In the genomic region with DNA sequence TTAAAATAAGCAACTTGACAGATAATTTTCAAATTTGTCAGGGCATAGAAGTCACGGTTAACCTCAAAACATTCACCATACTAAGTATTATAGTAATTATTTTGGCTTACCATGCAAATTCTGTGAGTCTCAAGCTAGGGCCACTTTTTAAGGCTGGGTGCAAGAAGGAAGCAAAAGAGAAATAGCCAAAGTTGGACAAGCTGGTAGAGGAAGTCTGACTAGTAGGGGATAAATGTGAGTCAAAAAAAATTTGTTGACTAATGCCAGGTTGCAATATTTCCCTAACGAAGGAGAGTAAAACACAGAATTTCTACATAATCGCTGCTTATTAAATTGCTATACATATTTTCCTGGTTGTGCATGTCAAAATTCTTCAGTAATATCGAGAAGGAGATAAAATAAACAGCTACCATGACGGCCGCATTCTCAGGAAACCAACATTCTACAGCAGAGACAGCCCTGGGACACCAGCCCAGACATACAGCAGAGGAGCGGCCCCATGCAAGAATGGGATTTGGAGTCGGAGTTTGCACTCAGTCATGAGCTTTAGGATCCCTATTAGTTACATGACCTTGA, we compare ENCODE assay signal across 34 cellular contexts.
DNase-seq lines count a peak whose midpoint lies in the region; TF ChIP-seq lines count a peak whose summit lies in the region.
"Had no signal": no experiment of that assay in that cellular context is flagged by ENCODE, and none has a peak within 500 bp of the region (broad histone marks: within the 10 kb centered on the region; RNA-seq: fewer than 3 reads in every experiment).

No MANE protein-coding gene starts in this region.

- H3K36me3 ChIP-seq in adipocyte (ENCODE audit: control insufficient read depth, insufficient read depth, low read length, severe bottlenecking) (no peaks in the 10 kb centered on the region), endodermal cell (ENCODE audit: control insufficient read depth, insufficient read depth, low read length) (no peaks in the 10 kb centered on the region)
- H3K36me3 ChIP-seq: gastrocnemius medialis, pancreas, suprapubic skin, upper lobe of right lung had no signal

- H3K4me3 ChIP-seq in adipocyte (ENCODE audit: low read length) (no peak overlapping the region), fibroblast of the aortic adventitia (ENCODE audit: low read depth, low read length) (no peak overlapping the region), endodermal cell (ENCODE audit: low read length) (no peak overlapping the region)
- H3K4me3 ChIP-seq: gastrocnemius medialis, lung, pancreas, suprapubic skin, upper lobe of right lung had no signal

- H3K27ac ChIP-seq in endodermal cell (ENCODE audit: low read depth, low read length): no peak overlapping the region
- H3K27ac ChIP-seq: gastrocnemius medialis, suprapubic skin, upper lobe of right lung had no signal

- no peaks in the 10 kb centered on the region for H3K27me3 Mint-ChIP-seq in endodermal cell (ENCODE audit: insufficient read depth)
- H3K27me3 Mint-ChIP-seq: activated T-cell treated with anti-CD3 and anti-CD28 coated beads, Interleukin-2, amount 50 U/mL, for 24 hours; CD4-positive, CD25-positive, alpha-beta regulatory T cell had no signal

- TF ChIP-seq CTCF in fibroblast of the aortic adventitia (IDR thresholded peaks at IDR 0.05; ENCODE audit: insufficient read depth, low read length) (no peak), endodermal cell (conservative IDR thresholded peaks at IDR 0.05) (no peak)

- H3K9me3 Mint-ChIP-seq in endodermal cell: no peaks in the 10 kb centered on the region
- H3K9me3 Mint-ChIP-seq: activated naive CD8-positive, alpha-beta T cell treated with anti-CD3 and anti-CD28 coated beads for 36 hours; activated T-cell treated with anti-CD3 and anti-CD28 coated beads, Interleukin-2, amount 50 U/mL, for 24 hours; CD4-positive, CD25-positive, alpha-beta regulatory T cell; nephron progenitor cell had no signal

- DNase-seq in SIG-M5 treated with dmso at 0.1 percent for 504 hours (lab: John Stamatoyannopoulos, UW; ENCODE audit: unreplicated experiment): peak; percentile 13
- DNase-seq in SIG-M5 (lab: John Stamatoyannopoulos, UW): no peak
- peak; percentile 77 for DNase-seq in adipocyte (ENCODE audit: low read depth)
- peak; percentile 62 for DNase-seq in fibroblast of the aortic adventitia (ENCODE audit: low read depth)
- no peak for DNase-seq in endodermal cell
- no peak for DNase-seq in AML-193 (lab: John Stamatoyannopoulos, UW)
- no peak for DNase-seq in activated CD8-positive, alpha-beta memory T cell treated with anti-CD3 and anti-CD28 coated beads, Interleukin-2, amount 50 U/mL, for 48 hours
- no peak for DNase-seq in kidney tubule cell (ENCODE audit: low spot score)
- DNase-seq: 8988T; activated CD4-positive, alpha-beta T cell treated with anti-CD3 and anti-CD28 coated beads, Interleukin-2, amount 50 U/mL, for 1 hour; activated CD4-positive, CD25-positive, alpha-beta regulatory T cell; activated gamma-delta T cell; activated naive CD8-positive, alpha-beta T cell treated with anti-CD3 and anti-CD28 coated beads for 36 hours; activated T-cell treated with anti-CD3 and anti-CD28 coated beads, Interleukin-2, amount 50 U/mL, for 24 hours; CD4-positive, CD25-positive, alpha-beta regulatory T cell; central memory CD4-positive, alpha-beta T cell; dermis blood vessel endothelial cell; DND-41; gastrocnemius medialis; left cardiac atrium; NCI-H1092 treated with DMSO at 0.1 percent for 48 hours; NCI-H187 treated with DMSO at 0.1 percent for 48 hours; NCI-H2171 treated with DMSO at 0.1 percent for 48 hours; NCI-H510A; nephron progenitor cell; OCI-M1; pancreas; right cardiac atrium; SK-N-SH; stimulated activated CD4-positive, alpha-beta T cell treated with anti-CD3 and anti-CD28 coated beads, Interleukin-1b, Interleukin-23, amount 100 ng/mL, for 48 hours; stimulated activated naive CD4-positive, alpha-beta T cell treated with Interleukin-2 at 50 U/mL for 16 hours; upper lobe of right lung had no signal

- H3K36me3 Mint-ChIP-seq in endodermal cell (ENCODE audit: low read depth): no peaks in the 10 kb centered on the region
- H3K36me3 Mint-ChIP-seq: activated naive CD8-positive, alpha-beta T cell treated with anti-CD3 and anti-CD28 coated beads for 36 hours; CD4-positive, CD25-positive, alpha-beta regulatory T cell had no signal

- H3K4me1 ChIP-seq in adipocyte (ENCODE audit: control insufficient read depth, insufficient read depth, low read length) (peaks cover 4% of the 10 kb centered on the region), endodermal cell (ENCODE audit: control insufficient read depth, insufficient read depth, low read length) (peaks cover 3% of the 10 kb centered on the region)
- H3K4me1 ChIP-seq: gastrocnemius medialis had no signal

- peaks cover 5% of the 10 kb centered on the region for H3K4me1 Mint-ChIP-seq in endodermal cell

- H3K4me3 Mint-ChIP-seq in endodermal cell: no peak overlapping the region
- H3K4me3 Mint-ChIP-seq: activated naive CD8-positive, alpha-beta T cell treated with anti-CD3 and anti-CD28 coated beads for 36 hours; activated T-cell treated with anti-CD3 and anti-CD28 coated beads, Interleukin-2, amount 50 U/mL, for 24 hours; nephron progenitor cell had no signal

- 91 to 100% methylated on average over 5 to 7 of the region's 8 CpGs for WGBS in endodermal cell (ENCODE audit: insufficient coverage in 1 of 2, insufficient read length in 1 of 2), 2 experiments

- no peak overlapping the region for H3K27ac Mint-ChIP-seq in endodermal cell
- H3K27ac Mint-ChIP-seq: activated naive CD8-positive, alpha-beta T cell treated with anti-CD3 and anti-CD28 coated beads for 36 hours; activated T-cell treated with anti-CD3 and anti-CD28 coated beads, Interleukin-2, amount 50 U/mL, for 24 hours; CD4-positive, CD25-positive, alpha-beta regulatory T cell; nephron progenitor cell had no signal

- H3K9me3 ChIP-seq in adipocyte (ENCODE audit: control insufficient read depth, low read length) (no peaks in the 10 kb centered on the region), endodermal cell (ENCODE audit: control insufficient read depth, low read length) (no peaks in the 10 kb centered on the region)
- H3K9me3 ChIP-seq: gastrocnemius medialis, pancreas, SK-N-SH, suprapubic skin, upper lobe of right lung had no signal

- no peak overlapping the region for H3K9ac ChIP-seq in adipocyte (ENCODE audit: low read length)
- no peak overlapping the region for H3K9ac ChIP-seq in endodermal cell (ENCODE audit: extremely low read depth, low read length, poor library complexity, severe bottlenecking)
- H3K9ac ChIP-seq: SK-N-SH had no signal

- H3K27me3 ChIP-seq in adipocyte (replicated peaks; ENCODE audit: control insufficient read depth, insufficient read depth, low read length) (no peaks in the 10 kb centered on the region), endodermal cell (ENCODE audit: control insufficient read depth, insufficient read depth, low read length, poor library complexity, severe bottlenecking) (no peaks in the 10 kb centered on the region)
- H3K27me3 ChIP-seq: gastrocnemius medialis, pancreas, suprapubic skin, upper lobe of right lung had no signal

Comparison
In these comparisons a context has a peak if more than half of its experiments do, and no peak if none do; other contexts are left out.
1. DNase-seq: peak in SIG-M5 treated with dmso at 0.1 percent for 504 hours (single experiment), adipocyte (single experiment) and fibroblast of the aortic adventitia (single experiment); none in SIG-M5 (single experiment), endodermal cell (single experiment), AML-193 (0 of 2), activated CD8-positive, alpha-beta memory T cell treated with anti-CD3 and anti-CD28 coated beads, Interleukin-2, amount 50 U/mL, for 48 hours (single experiment) and kidney tubule cell (single experiment).